Comparison of ENCODE assay signal across 15 cellular contexts in genomic region chr13:89363144-89363543, GRCh38.
DNase-seq lines count a peak whose midpoint lies in the region; ATAC-seq and TF ChIP-seq lines count a peak whose summit lies in the region.
"Had no signal": no experiment of that assay in that cellular context is flagged by ENCODE, and none has a peak within 500 bp of the region (broad histone marks: within the 10 kb centered on the region; RNA-seq: fewer than 3 reads in every experiment).

No MANE protein-coding gene starts in this region.

- no peaks in the 10 kb centered on the region for H3K9me2 ChIP-seq in GM23338 (ENCODE audit: insufficient read depth)

- H3K4me3 ChIP-seq in GM23338: no peak overlapping the region
- no peak overlapping the region for H3K4me3 ChIP-seq in neuronal stem cell (ENCODE audit: low read length in 2 of 2)

- H3K36me3 ChIP-seq in GM23338 (ENCODE audit: insufficient read depth) (no peaks in the 10 kb centered on the region), neuronal stem cell (replicated peaks in 1 of 2; ENCODE audit: control insufficient read depth in 2 of 2, insufficient read depth in 2 of 2, low read length in 2 of 2) (no peaks in the 10 kb centered on the region)

- H2BK5ac ChIP-seq in neuronal stem cell (ENCODE audit: low read length): peak overlapping the region; percentile 24

- H2BK15ac ChIP-seq in neuronal stem cell (ENCODE audit: low read length): no peak overlapping the region

- 0 out of 2 replicates have a peak overlapping the region, but pooled peaks have one; percentile 35 for H2AFZ ChIP-seq in GM23338
- H2AFZ ChIP-seq in neuronal stem cell (ENCODE audit: low read length): no peak overlapping the region

- peak overlapping the region; percentile 55 for H3K23ac ChIP-seq in neuronal stem cell (ENCODE audit: low read depth, low read length, poor library complexity)

- H3K4ac ChIP-seq in neuronal stem cell (ENCODE audit: low read length): no peak overlapping the region

- no peak overlapping the region for H2BK120ac ChIP-seq in neuronal stem cell (ENCODE audit: low read depth, low read length)

- DNase-seq in DMS53 (lab: John Stamatoyannopoulos, UW) (peak; percentile 91), GM23338 (ENCODE audit: low spot score) (peak; percentile 29), NCI-H510A treated with DMSO at 0.1 percent for 48 hours (lab: John Stamatoyannopoulos, UW) (peak; percentile 96), neuronal stem cell (ENCODE audit: low spot score) (no peak), SKM-1 treated with dmso at 0.1 percent for 144 hours (lab: John Stamatoyannopoulos, UW; ENCODE audit: unreplicated experiment) (no peak), HFFc6 (no peak), HT-29 (ENCODE audit: low spot score) (no peak)
- DNase-seq: C1 segment of cervical spinal cord; DMS 273 treated with DMSO at 0.1 percent for 48 hours; NCI-H1048; NCI-H1436 treated with DMSO at 0.1 percent for 48 hours; NCI-H226; NCI-H69; NK-92 treated with Interleukin-12 subunit alpha and Interleukin-12 subunit beta, amount 100 ng/mL, for 24 hours; SHP77 treated with DMSO at 0.1 percent for 48 hours had no signal

- H4K20me1 ChIP-seq in GM23338 (replicated peaks; ENCODE audit: insufficient read depth): no peaks in the 10 kb centered on the region

- H3K27me3 Mint-ChIP-seq in GM23338 (ENCODE audit: insufficient read depth, low read depth, poor library complexity): no peaks in the 10 kb centered on the region
- H3K27me3 Mint-ChIP-seq in HFFc6 (ENCODE audit: insufficient read depth): no peaks in the 10 kb centered on the region

- no peak overlapping the region for H3K14ac ChIP-seq in neuronal stem cell (ENCODE audit: low read length)

- H3K4me1 ChIP-seq in GM23338 (ENCODE audit: insufficient read depth) (peaks cover 8% of the 10 kb centered on the region), neuronal stem cell (ENCODE audit: control insufficient read depth in 2 of 2, insufficient read depth in 1 of 2, low read depth in 1 of 2, low read length in 2 of 2) (no peaks in the 10 kb centered on the region)

- H4K8ac ChIP-seq in neuronal stem cell (ENCODE audit: low read depth, low read length): no peak overlapping the region

- peaks cover 10% of the 10 kb centered on the region; the same call in 2 of the 3 replicates for H3K4me1 Mint-ChIP-seq in GM23338
- H3K4me1 Mint-ChIP-seq in HFFc6 (ENCODE audit: low read depth): no peaks in the 10 kb centered on the region

- H3K4me3 Mint-ChIP-seq in GM23338: no peak overlapping the region
- no peak overlapping the region for H3K4me3 Mint-ChIP-seq in HFFc6

- no peak overlapping the region for H2BK12ac ChIP-seq in neuronal stem cell (ENCODE audit: low read length)

- H2AK5ac ChIP-seq in neuronal stem cell (ENCODE audit: low read depth, low read length): no peak overlapping the region

- no peaks in the 10 kb centered on the region for H3K9me3 Mint-ChIP-seq in GM23338
- H3K9me3 Mint-ChIP-seq in HFFc6: peaks cover 21% of the 10 kb centered on the region

- no CpG with 5 or more reads among the region's 41 CpGs for WGBS in neuronal stem cell (ENCODE audit: extremely low coverage in 2 of 2, insufficient read length in 2 of 2, insufficient replicate concordance in 1 of 2), 2 donors

- H3K9me3 ChIP-seq in neuronal stem cell (replicated peaks in 1 of 2; ENCODE audit: control insufficient read depth in 2 of 2, insufficient read depth in 1 of 2, low read depth in 1 of 2, low read length in 2 of 2): no peaks in the 10 kb centered on the region

- no peak overlapping the region for H3K4me2 ChIP-seq in GM23338
- H3K4me2 ChIP-seq in neuronal stem cell (ENCODE audit: insufficient read depth, low read length, poor library complexity, severe bottlenecking): no peak overlapping the region

- no peaks in the 10 kb centered on the region for H3K27me3 ChIP-seq in GM23338 (ENCODE audit: insufficient read depth)
- H3K27me3 ChIP-seq in neuronal stem cell (ENCODE audit: control insufficient read depth in 3 of 3, insufficient read depth in 3 of 3, low read depth in 1 of 3, low read length in 3 of 3): no peaks in the 10 kb centered on the region

- H3K9ac ChIP-seq in neuronal stem cell (ENCODE audit: low read depth, low read length, poor library complexity): no peak overlapping the region

- no peak overlapping the region for H4K91ac ChIP-seq in neuronal stem cell (ENCODE audit: low read depth, low read length, poor library complexity)

- H3K79me2 ChIP-seq in GM23338 (replicated peaks; ENCODE audit: insufficient read depth): no peaks in the 10 kb centered on the region

- H3K27ac Mint-ChIP-seq in GM23338 (no peak overlapping the region), HFFc6 (no peak overlapping the region)

- no peak overlapping the region for H3K18ac ChIP-seq in neuronal stem cell (ENCODE audit: low read length)

- H3K27ac ChIP-seq in GM23338 (ENCODE audit: low read depth): no peak overlapping the region
- H3K27ac ChIP-seq in neuronal stem cell (replicated peaks; ENCODE audit: low read length): no peak overlapping the region

- TF ChIP-seq CTCF in GM23338 (conservative IDR thresholded peaks at IDR 0.05; ENCODE audit: low read depth in 2 of 2): no peak
- no peak for TF ChIP-seq CTCF in HFFc6 (IDR thresholded peaks at IDR 0.05)

- H3F3A ChIP-seq in GM23338 (replicated peaks; ENCODE audit: low read depth): no peaks in the 10 kb centered on the region

- H3K36me3 Mint-ChIP-seq in GM23338 (ENCODE audit: low read depth): peaks cover 5% of the 10 kb centered on the region; the same call in 2 of the 3 replicates
- peaks cover 6% of the 10 kb centered on the region; the same call in 1 of the 2 replicates for H3K36me3 Mint-ChIP-seq in HFFc6 (ENCODE audit: low read depth)

- no peaks in the 10 kb centered on the region for H3K79me1 ChIP-seq in neuronal stem cell (ENCODE audit: low read depth, low read length)

- peak; percentile 84 for ATAC-seq in GM23338

TF ChIP-seq in GM23338, 12 proteins besides CTCF, POLR2A, EP300 and RAD21 (continues in another document):
- TF ChIP-seq ZNF331 (CRISPR knock-in tag; IDR thresholded peaks at IDR 0.05; ENCODE audit: low read depth) (no peak), ZNF462 (CRISPR knock-in tag; IDR thresholded peaks at IDR 0.05) (no peak)

Comparison
In these comparisons a context has a peak if more than half of its experiments do, and no peak if none do; other contexts are left out.
1. DNase-seq: peak in DMS53 (single experiment), GM23338 (single experiment) and NCI-H510A treated with DMSO at 0.1 percent for 48 hours (single experiment); none in neuronal stem cell (single experiment), SKM-1 treated with dmso at 0.1 percent for 144 hours (single experiment), HFFc6 (single experiment) and HT-29 (single experiment).